14 cellular contexts compared by ENCODE assay signal in the genomic region with DNA sequence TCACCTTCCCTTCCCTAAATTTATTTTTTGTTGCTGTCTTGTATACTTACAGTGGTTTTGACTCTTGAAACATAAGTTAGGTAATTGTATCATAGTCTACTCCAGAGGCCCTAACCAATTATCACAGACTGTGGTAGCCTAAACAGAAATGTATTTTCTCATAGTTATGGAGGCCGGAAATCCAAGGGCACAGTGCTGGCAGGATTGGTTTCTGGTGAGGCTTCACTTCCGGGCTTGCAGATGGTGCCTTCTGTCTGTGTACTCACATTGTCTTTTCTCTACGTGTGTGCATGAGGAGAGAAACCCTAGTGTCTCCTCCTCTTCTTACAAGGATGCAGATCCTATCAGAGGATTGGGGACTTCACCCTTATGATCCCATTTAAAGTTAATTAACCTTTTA.
"Had no signal": no experiment of that assay in that cellular context is flagged by ENCODE, and none has a peak within 500 bp of the region (broad histone marks: within the 10 kb centered on the region; RNA-seq: fewer than 3 reads in every experiment).

No MANE protein-coding gene starts in this region.

- H3K27me3 ChIP-seq: ovary, sigmoid colon, testis, upper lobe of left lung had no signal

- H3K9me3 ChIP-seq: mucosa of descending colon, ovary, sigmoid colon, testis, upper lobe of left lung had no signal

- H3K36me3 ChIP-seq: ovary, sigmoid colon, upper lobe of left lung had no signal

- H3K4me1 ChIP-seq: testis, upper lobe of left lung had no signal

- H3K27ac ChIP-seq: testis, upper lobe of left lung had no signal

- H3K4me3 ChIP-seq: mucosa of descending colon, ovary, sigmoid colon, testis, upper lobe of left lung had no signal

- ATAC-seq: activated CD8-positive, alpha-beta memory T cell treated with anti-CD3 and anti-CD28 coated beads, Interleukin-2, amount 10 ng/mL, durations not matched to agents 7 days and 5 days; mucosa of descending colon; stimulated activated effector memory CD8-positive, alpha-beta T cell treated with anti-CD3 and anti-CD28 coated beads, Interleukin-12 subunit alpha, Interleukin-12 subunit beta, amount 100 ng/mL, for 72 hours had no signal

- DNase-seq: activated B cell treated with CpG ODN at 0.5 μM for 24 hours; activated CD4-positive, alpha-beta memory T cell treated with anti-CD3 and anti-CD28 coated beads, Interleukin-2, amount 10 ng/mL, durations not matched to agents 7 days and 5 days; activated CD4-positive, alpha-beta T cell treated with anti-CD3 and anti-CD28 coated beads for 4 hours; activated CD8-positive, alpha-beta memory T cell treated with anti-CD3 and anti-CD28 coated beads, Interleukin-2, amount 10 ng/mL, durations not matched to agents 7 days and 5 days; effector CD4-positive, alpha-beta T cell; mucosa of descending colon; naive B cell; sigmoid colon; stimulated activated CD4-positive, alpha-beta T cell treated with anti-CD3 and anti-CD28 coated beads, Interleukin-4, amount 100 ng/mL, for 24 hours; testis; upper lobe of left lung had no signal

- FAIRE-seq: bronchial epithelial cell had no signal
